In the genomic region with DNA sequence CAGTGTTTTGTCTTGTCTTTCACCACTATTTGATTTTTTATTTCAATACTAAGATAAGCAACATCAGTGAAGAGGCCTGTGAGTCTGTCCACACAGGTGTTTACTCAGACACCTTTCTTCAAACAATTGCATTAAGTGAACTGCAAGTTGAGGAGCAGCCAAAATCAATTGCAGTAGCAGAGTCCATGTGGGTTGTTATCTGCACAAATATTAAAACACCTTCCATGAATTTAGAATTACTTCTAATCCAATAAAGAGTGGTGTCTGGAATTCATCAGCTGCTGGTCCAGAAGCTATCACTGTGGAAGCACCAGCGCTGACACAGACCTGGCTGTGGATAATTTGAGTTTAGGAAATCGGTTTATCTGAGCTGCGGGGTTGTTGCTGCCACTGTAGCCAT, we compare ENCODE assay signal across 29 cellular contexts.
"Had no signal": no experiment of that assay in that cellular context is flagged by ENCODE, and none has a peak within 500 bp of the region (broad histone marks: within the 10 kb centered on the region; RNA-seq: fewer than 3 reads in every experiment).

No MANE protein-coding gene starts in this region.

- DNase-seq: activated B cell treated with CpG ODN at 0.5 μM for 24 hours; activated CD4-positive, alpha-beta memory T cell treated with anti-CD3 and anti-CD28 coated beads for 36 hours; activated CD4-positive, alpha-beta T cell treated with anti-CD3 and anti-CD28 coated beads for 1 hour; activated CD4-positive, alpha-beta T cell treated with anti-CD3 and anti-CD28 coated beads, Interleukin-2, amount 10 ng/mL, durations not matched to agents 24 days and 14 days; activated gamma-delta T cell; activated naive CD4-positive, alpha-beta T cell treated with anti-CD3 and anti-CD28 coated beads for 36 hours; activated T-cell treated with anti-CD3 and anti-CD28 coated beads for 4 hours; activated T-cell treated with anti-CD3 and anti-CD28 coated beads, Interleukin-2, amount 50 U/mL, for 48 hours; amygdala; brain microvascular endothelial cell; cerebellar nuclear complex; Karpas-422; MM.1S; NCI-H1105; NCI-H1436; NCI-H187 treated with DMSO at 0.1 percent for 48 hours; NCI-H2081 treated with DMSO at 0.1 percent for 48 hours; NCI-H446; NCI-H526; NCI-H82; PC-3; SHP77; T-cell; T-helper 2 cell; T1000 had no signal

- H3K4me1 ChIP-seq: SJSA1 had no signal

- ATAC-seq: activated T-helper 17 cell treated with anti-CD3 and anti-CD28 coated beads, Interleukin-2, amount 50 U/mL, for 72 hours; K562; PC-3; T-cell had no signal

- H3K4me3 ChIP-seq: cardiac muscle cell, K562, SJSA1 had no signal

- H3K27me3 ChIP-seq: brain microvascular endothelial cell, SJSA1 had no signal

- H3K9me3 ChIP-seq: SJSA1 had no signal

- H3K36me3 ChIP-seq: brain microvascular endothelial cell, cardiac muscle cell, SJSA1 had no signal
